ENCODE assay signal across 7 cellular contexts in genomic region chr11:96254087-96254486, GRCh38.
DNase-seq lines count a peak whose midpoint lies in the region; ATAC-seq and TF ChIP-seq lines count a peak whose summit lies in the region.

No MANE protein-coding gene starts in this region.

- TF ChIP-seq CTCF in SU-DHL-6 (IDR thresholded peaks at IDR 0.05; ENCODE audit: insufficient read depth, low read length, poor library complexity, severe bottlenecking) = no peak
- TF ChIP-seq CTCF in right atrium auricular region (IDR thresholded peaks at IDR 0.05) = no peak
- TF ChIP-seq CTCF in tibial artery (IDR thresholded peaks at IDR 0.05) = no peak

- no peak for DNase-seq in right atrium auricular region (ENCODE audit: low spot score)
- DNase-seq in tibial artery = no peak
- no peak for DNase-seq in AG08396 (ENCODE audit: low spot score)
- no peak for DNase-seq in hypothalamus (lab: John Stamatoyannopoulos, UW)

- H3K9ac ChIP-seq in SU-DHL-6 (ENCODE audit: low read length) = no peak overlapping the region

- H3K27ac ChIP-seq in SU-DHL-6 (ENCODE audit: low read depth, low read length) = no peak overlapping the region
- peak overlapping the region; percentile 4 to 23 for H3K27ac ChIP-seq in right atrium auricular region
- H3K27ac ChIP-seq in tibial artery = peak overlapping the region; percentile 31 to 53

- H3K4me2 ChIP-seq in SU-DHL-6 (ENCODE audit: low read depth, low read length, poor library complexity, severe bottlenecking) = peak overlapping the region; percentile 21

- no peaks in the 10 kb centered on the region for H3K36me3 ChIP-seq in SU-DHL-6 (ENCODE audit: low read length)
- no peaks in the 10 kb centered on the region for H3K36me3 ChIP-seq in right atrium auricular region
- no peaks in the 10 kb centered on the region for H3K36me3 ChIP-seq in tibial artery

- H3K4me3 ChIP-seq in SU-DHL-6 (ENCODE audit: insufficient read depth, low read length, poor library complexity, severe bottlenecking) (no peak overlapping the region), right atrium auricular region (peak overlapping the region in 1 of 2 donors; percentile 21), tibial artery (peak overlapping the region; percentile 11 to 22)

- H3K79me2 ChIP-seq in SU-DHL-6 (ENCODE audit: insufficient read depth, low read length) = no peaks in the 10 kb centered on the region

- H4K20me1 ChIP-seq in SU-DHL-6 (ENCODE audit: low read depth, low read length) = no peaks in the 10 kb centered on the region

- peaks cover 4% of the 10 kb centered on the region; the same call in 1 of the 2 replicates for H3F3A ChIP-seq in SU-DHL-6 (ENCODE audit: insufficient read depth)

- H3K27me3 ChIP-seq in SU-DHL-6 (ENCODE audit: low read length) = no peaks in the 10 kb centered on the region
- no peaks in the 10 kb centered on the region for H3K27me3 ChIP-seq in right atrium auricular region
- no peaks in the 10 kb centered on the region for H3K27me3 ChIP-seq in tibial artery

- H2AFZ ChIP-seq in SU-DHL-6 (ENCODE audit: low read depth, low read length, severe bottlenecking) = no peak overlapping the region

- intact Hi-C loops in tibial artery (cut with DNase I; ENCODE audit: low total_unique reads) = no loop called here

- ATAC-seq in GM18909 (IDR thresholded peaks at IDR 0.05; ENCODE audit: poor library complexity, unreplicated experiment) (peak; percentile 40), HG02884 (IDR thresholded peaks at IDR 0.05; ENCODE audit: unreplicated experiment) (peak; percentile 50)

- no peaks in the 10 kb centered on the region for H3K9me3 ChIP-seq in SU-DHL-6 (ENCODE audit: insufficient read depth, low read length)
- H3K9me3 ChIP-seq in right atrium auricular region = no peaks in the 10 kb centered on the region
- H3K9me3 ChIP-seq in tibial artery = no peaks in the 10 kb centered on the region

- peaks cover 0 to 49% of the 10 kb centered on the region in 2 donors for H3K4me1 ChIP-seq in right atrium auricular region
- H3K4me1 ChIP-seq in tibial artery = peaks cover 0 to 61% (median 22%) of the 10 kb centered on the region in 4 donors

- no peaks in the 10 kb centered on the region for H3K9me2 ChIP-seq in SU-DHL-6 (replicated peaks; ENCODE audit: insufficient read depth, low read length)
